In genomic region chr20:5612476-5613291, GRCh38 we compare ENCODE assay signal across 10 cellular contexts. TPM values are rescaled to one million over a fixed set of nuclear protein-coding genes. Genes with fewer than 3 reads are reported as not detected.
DNase-seq lines count a peak whose midpoint lies in the region; ATAC-seq, FAIRE-seq and TF ChIP-seq lines count a peak whose summit lies in the region.
"Had no signal": no experiment of that assay in that cellular context is flagged by ENCODE, and none has a peak within 500 bp of the region (broad histone marks: within the 10 kb centered on the region; RNA-seq: fewer than 3 reads in every experiment).

No MANE protein-coding gene starts in this region.

- WGBS in pancreas, 2 donors: 65 to 67% methylated on average over 18 of the region's 18 CpGs

- H4K20me1 ChIP-seq in PC-3 (ENCODE audit: low read length): peaks cover 26% of the 10 kb centered on the region

- peak overlapping the region; percentile 54 for H3K9ac ChIP-seq in PC-3 (ENCODE audit: low read length)

- peaks cover 25% of the 10 kb centered on the region for H3K4me1 Mint-ChIP-seq in activated CD4-positive, alpha-beta memory T cell treated with anti-CD3 and anti-CD28 coated beads, Interleukin-2, amount 10 ng/mL, durations not matched to agents 7 days and 5 days

- H3K9me3 Mint-ChIP-seq in activated CD4-positive, alpha-beta memory T cell treated with anti-CD3 and anti-CD28 coated beads, Interleukin-2, amount 10 ng/mL, durations not matched to agents 7 days and 5 days: no peaks in the 10 kb centered on the region

- H3K36me3 ChIP-seq in PC-3 (ENCODE audit: low read depth, low read length): no peaks in the 10 kb centered on the region
- no peaks in the 10 kb centered on the region for H3K36me3 ChIP-seq in pancreas
- no peaks in the 10 kb centered on the region for H3K36me3 ChIP-seq in effector memory CD4-positive, alpha-beta T cell (ENCODE audit: control insufficient read depth, insufficient read depth, low read length)

- intact Hi-C loops in PC-3 (cut with micrococcal nuclease): no loop called here
- intact Hi-C loops in pancreas (cut with DNase I): no loop called here

- H3K4me1 ChIP-seq in PC-3 (ENCODE audit: insufficient read depth, low read length) (peaks cover 35% of the 10 kb centered on the region), pancreas (peaks cover 0 to 20% (median 20%) of the 10 kb centered on the region in 3 donors)
- no peaks in the 10 kb centered on the region for H3K4me1 ChIP-seq in effector memory CD4-positive, alpha-beta T cell (ENCODE audit: control insufficient read depth, insufficient read depth, low read length, poor library complexity, severe bottlenecking)

- no peaks in the 10 kb centered on the region for H3K27me3 Mint-ChIP-seq in activated CD4-positive, alpha-beta memory T cell treated with anti-CD3 and anti-CD28 coated beads, Interleukin-2, amount 10 ng/mL, durations not matched to agents 7 days and 5 days

- H3K9me3 ChIP-seq in PC-3 (ENCODE audit: low read length) (no peaks in the 10 kb centered on the region), pancreas (no peaks in the 10 kb centered on the region)
- H3K9me3 ChIP-seq in effector memory CD4-positive, alpha-beta T cell (ENCODE audit: control insufficient read depth, low read length): no peaks in the 10 kb centered on the region

- TF ChIP-seq CTCF in PC-3 (conservative IDR thresholded peaks at IDR 0.05; ENCODE audit: low read depth, low read length) (no peak), pancreas (IDR thresholded peaks at IDR 0.05) (no peak)

- H3K4me3 ChIP-seq in PC-3 (ENCODE audit: low read length) (no peak overlapping the region), pancreas (no peak overlapping the region)
- no peak overlapping the region for H3K4me3 ChIP-seq in effector memory CD4-positive, alpha-beta T cell (ENCODE audit: insufficient read depth, low read depth, low read length, poor library complexity, severe bottlenecking)

- peak overlapping the region; percentile 82 for H3K27ac ChIP-seq in PC-3 (ENCODE audit: low read length)
- H3K27ac ChIP-seq in pancreas: peak overlapping the region; percentile 24 to 59 (median 34)
- H3K27ac ChIP-seq in effector memory CD4-positive, alpha-beta T cell (ENCODE audit: insufficient read depth, low read length, poor library complexity, severe bottlenecking): no peak overlapping the region

- no TSS peak for BruUV-seq in PC-3 (replicated peaks; lab: Mats Ljungman, UMichigan)

- peak overlapping the region; percentile 24 for H2AFZ ChIP-seq in PC-3 (ENCODE audit: low read length)

- no peak overlapping the region for H3K4me3 Mint-ChIP-seq in activated CD4-positive, alpha-beta memory T cell treated with anti-CD3 and anti-CD28 coated beads, Interleukin-2, amount 10 ng/mL, durations not matched to agents 7 days and 5 days

- no peak for FAIRE-seq in pancreas (lab: Jason Lieb, UNC)

- peak overlapping the region; percentile 44 for H3K4me2 ChIP-seq in PC-3 (ENCODE audit: low read length)

- H3K79me2 ChIP-seq in PC-3 (ENCODE audit: low read length): peaks cover 28% of the 10 kb centered on the region

- CTCF ChIA-PET in PC-3 (lab: Charles Lee): no interaction called here
- CTCF ChIA-PET in activated CD4-positive, alpha-beta memory T cell treated with anti-CD3 and anti-CD28 coated beads, Interleukin-2, amount 10 ng/mL, durations not matched to agents 7 days and 5 days (lab: Charles Lee): no interaction called here

- H3K27ac Mint-ChIP-seq in activated CD4-positive, alpha-beta memory T cell treated with anti-CD3 and anti-CD28 coated beads, Interleukin-2, amount 10 ng/mL, durations not matched to agents 7 days and 5 days: no peak overlapping the region

- H3K27me3 ChIP-seq in PC-3 (ENCODE audit: low read length): no peaks in the 10 kb centered on the region
- no peaks in the 10 kb centered on the region for H3K27me3 ChIP-seq in pancreas
- no peaks in the 10 kb centered on the region for H3K27me3 ChIP-seq in effector memory CD4-positive, alpha-beta T cell (replicated peaks; ENCODE audit: control insufficient read depth, insufficient read depth, low read length, poor library complexity, severe bottlenecking)

- ATAC-seq in PC-3 (no peak), pancreas (no peak)

- H3K36me3 Mint-ChIP-seq in activated CD4-positive, alpha-beta memory T cell treated with anti-CD3 and anti-CD28 coated beads, Interleukin-2, amount 10 ng/mL, durations not matched to agents 7 days and 5 days (ENCODE audit: low read depth): peaks cover 22% of the 10 kb centered on the region

- DNase-seq in CD1c-positive myeloid dendritic cell (ENCODE audit: extremely low spot score) (peak; percentile 80), PC-3 (peak; percentile 64), epidermal melanocyte (ENCODE audit: insufficient read length, low spot score) (peak; percentile 60), pancreas (no peak), occipital lobe (lab: John Stamatoyannopoulos, UW) (no peak), ecto neural progenitor cell (ENCODE audit: low spot score) (no peak)
- no peak for DNase-seq in activated CD4-positive, alpha-beta memory T cell treated with anti-CD3 and anti-CD28 coated beads, Interleukin-2, amount 10 ng/mL, durations not matched to agents 7 days and 5 days
- DNase-seq in effector memory CD4-positive, alpha-beta T cell: no peak
- DNase-seq: activated naive CD4-positive, alpha-beta T cell treated with Interleukin-2 at 50 U/mL for 16 hours; hypothalamus had no signal

- peaks cover 7% of the 10 kb centered on the region for H3F3A ChIP-seq in PC-3 (ENCODE audit: low read length, unreplicated experiment)

- H3K9me2 ChIP-seq in PC-3 (replicated peaks; ENCODE audit: low read length): no peaks in the 10 kb centered on the region

- POLR2A ChIA-PET in PC-3 (lab: Charles Lee; ENCODE audit: unreplicated experiment): no interaction called here
- POLR2A ChIA-PET in activated CD4-positive, alpha-beta memory T cell treated with anti-CD3 and anti-CD28 coated beads, Interleukin-2, amount 10 ng/mL, durations not matched to agents 7 days and 5 days (lab: Charles Lee): no interaction called here

RNA-seq across cellular contexts. Expression of gene GPCPD1, which starts 1.9 kb away (rescaled TPM):
- 13.0 and 16.8 TPM in 2 replicates for total RNA-seq in PC-3 (2014; rRNA removed)
- total RNA-seq in pancreas: 10 to 100 TPM in 5 of 6 donors, 1 to 10 TPM in 1; 9.3 to 17.6 (median 10.9) TPM
- polyA plus RNA-seq in pancreas: 10 to 100 TPM in 1 of 2 donors, 1 to 10 TPM in 1; 7.0 to 11.2 TPM
- total RNA-seq in occipital lobe: 47.1 TPM
- 10 to 100 TPM; 29.4 to 32.1 TPM for total RNA-seq in activated CD4-positive, alpha-beta memory T cell treated with anti-CD3 and anti-CD28 coated beads, Interleukin-2, amount 10 ng/mL, durations not matched to agents 7 days and 5 days

Comparison
In these comparisons a context has a peak if more than half of its experiments do, and no peak if none do; other contexts are left out.
1. DNase-seq: peak in CD1c-positive myeloid dendritic cell (single experiment), PC-3 (single experiment) and epidermal melanocyte (single experiment); none in pancreas (0 of 6), occipital lobe (single experiment), ecto neural progenitor cell (single experiment), activated CD4-positive, alpha-beta memory T cell treated with anti-CD3 and anti-CD28 coated beads, Interleukin-2, amount 10 ng/mL, durations not matched to agents 7 days and 5 days (single experiment) and effector memory CD4-positive, alpha-beta T cell (0 of 3).